In the genomic region with DNA sequence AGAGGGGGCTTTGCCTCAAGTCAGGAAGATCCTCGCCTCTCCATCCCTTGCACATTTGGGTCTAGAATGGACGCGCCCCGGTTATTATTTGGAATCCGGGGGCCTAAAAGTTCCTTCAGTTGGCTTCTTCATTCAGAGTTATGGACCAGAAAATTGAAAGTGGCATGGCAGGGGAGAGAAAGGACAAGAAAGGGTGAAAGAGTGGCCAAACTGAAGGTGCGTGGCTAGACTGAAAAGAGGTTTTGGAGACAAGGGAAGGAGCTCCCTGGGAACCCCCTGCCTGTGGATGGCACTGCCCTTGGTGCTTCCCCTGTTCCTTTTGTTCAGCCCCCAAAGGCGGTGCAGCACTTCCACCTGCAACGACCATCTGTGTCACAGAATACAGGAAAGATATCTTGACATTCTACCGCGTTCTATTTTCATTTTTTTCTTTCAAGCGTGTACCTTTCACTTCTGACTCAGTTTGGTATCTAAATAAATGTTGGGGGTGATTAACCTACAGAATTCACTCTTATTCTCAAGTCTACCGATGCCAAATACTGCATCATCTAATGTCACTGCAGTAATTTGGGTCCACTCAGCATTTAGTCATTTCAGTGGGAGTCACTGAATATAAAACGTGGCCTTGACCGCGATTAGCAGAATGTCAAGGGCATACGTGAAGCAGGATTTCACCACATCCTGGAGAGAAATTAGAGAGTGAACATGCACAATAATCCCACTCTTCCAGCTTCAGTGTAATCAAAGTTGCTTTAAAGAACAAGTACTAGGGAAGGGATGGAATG, we compare ENCODE assay signal across 8 cellular contexts.
DNase-seq lines count a peak whose midpoint lies in the region; ATAC-seq and TF ChIP-seq lines count a peak whose summit lies in the region.

No MANE protein-coding gene starts in this region.

- no peaks in the 10 kb centered on the region for H3K27me3 ChIP-seq in SK-N-SH (ENCODE audit: insufficient read depth)

- H3K4me2 ChIP-seq in SK-N-SH: peak overlapping the region; percentile 85

- no peak for TF ChIP-seq RAD21 in SK-N-SH (IDR thresholded peaks at IDR 0.05; ENCODE audit: low read length)

- no peaks in the 10 kb centered on the region for H3K9me2 ChIP-seq in SK-N-SH

- TF ChIP-seq EP300 in SK-N-SH (IDR thresholded peaks at IDR 0.05; ENCODE audit: borderline replicate concordance in 1 of 2, low read depth in 1 of 2, low read length in 1 of 2): no peak

- ATAC-seq in GM19395 (IDR thresholded peaks at IDR 0.05; ENCODE audit: unreplicated experiment) (no peak), HG03342 (IDR thresholded peaks at IDR 0.05; ENCODE audit: unreplicated experiment) (no peak)

- H2AFZ ChIP-seq in SK-N-SH (ENCODE audit: low read depth): peak overlapping the region; percentile 77

- TF ChIP-seq CTCF in SK-N-SH (IDR thresholded peaks at IDR 0.05) (no peak), nephron progenitor cell (IDR thresholded peaks at IDR 0.05) (no peak)

- H3K36me3 ChIP-seq in SK-N-SH (replicated peaks in 1 of 2; ENCODE audit: control insufficient read depth in 1 of 2, insufficient read depth in 2 of 2, low read length in 1 of 2): no peaks in the 10 kb centered on the region

- H3K79me2 ChIP-seq in SK-N-SH (ENCODE audit: insufficient read depth): peaks cover 34% of the 10 kb centered on the region

- H3K9me3 ChIP-seq in SK-N-SH: no peaks in the 10 kb centered on the region

- peak overlapping the region; percentile 62 for H3K9ac ChIP-seq in SK-N-SH

- H3K36me3 Mint-ChIP-seq in dendritic cell treated with granulocyte-macrophage colony-stimulating factor and Interleukin-4, amounts not matched to agents 40 ng/mL and 50 ng/mL, for 4 days (ENCODE audit: low read depth): no peaks in the 10 kb centered on the region
- no peaks in the 10 kb centered on the region for H3K36me3 Mint-ChIP-seq in nephron progenitor cell (ENCODE audit: low read depth)

- peak overlapping the region; percentile 69 for H3K27ac Mint-ChIP-seq in dendritic cell treated with granulocyte-macrophage colony-stimulating factor and Interleukin-4, amounts not matched to agents 40 ng/mL and 50 ng/mL, for 4 days
- no peak overlapping the region for H3K27ac Mint-ChIP-seq in nephron progenitor cell

- POLR2A ChIA-PET in SK-N-SH (lab: Yijun Ruan, JAX): no interaction called here

- H4K20me1 ChIP-seq in SK-N-SH (ENCODE audit: insufficient read depth): peaks cover 23% of the 10 kb centered on the region

- peak overlapping the region; percentile 72 for H3K4me3 Mint-ChIP-seq in dendritic cell treated with granulocyte-macrophage colony-stimulating factor and Interleukin-4, amounts not matched to agents 40 ng/mL and 50 ng/mL, for 4 days
- H3K4me3 Mint-ChIP-seq in nephron progenitor cell: peak overlapping the region; percentile 81

- peaks cover 32% of the 10 kb centered on the region for H3K4me1 Mint-ChIP-seq in dendritic cell treated with granulocyte-macrophage colony-stimulating factor and Interleukin-4, amounts not matched to agents 40 ng/mL and 50 ng/mL, for 4 days (ENCODE audit: low read depth)
- H3K4me1 Mint-ChIP-seq in nephron progenitor cell: peaks cover 81% of the 10 kb centered on the region

- H3K27me3 Mint-ChIP-seq in dendritic cell treated with granulocyte-macrophage colony-stimulating factor and Interleukin-4, amounts not matched to agents 40 ng/mL and 50 ng/mL, for 4 days: peaks cover 34% of the 10 kb centered on the region
- peaks cover 7% of the 10 kb centered on the region for H3K27me3 Mint-ChIP-seq in nephron progenitor cell (ENCODE audit: low read depth, poor library complexity)

- H3K27ac ChIP-seq in SK-N-SH (ENCODE audit: low read depth in 2 of 2, low read length in 1 of 2): peak overlapping the region in 1 of 2 experiments; percentile 68; a peak in 2 of 4 replicates

- H3F3A ChIP-seq in SK-N-SH (replicated peaks; ENCODE audit: insufficient read depth): no peaks in the 10 kb centered on the region

- CTCF ChIA-PET in SK-N-SH (lab: Yijun Ruan, JAX): interaction anchor here (0.7 to 1.5 kb wide), 4 partner anchors 23 to 161 kb away, joined by 3 to 5 read pairs (median 3); no protein-coding TSS in a partner anchor

- peak overlapping the region; percentile 61 to 77 for H3K4me3 ChIP-seq in SK-N-SH (ENCODE audit: low read depth in 2 of 2, low read length in 1 of 2)

- H3K4me1 ChIP-seq in SK-N-SH (ENCODE audit: control insufficient read depth in 1 of 2, insufficient read depth in 2 of 2, low read depth in 1 of 2, low read length in 1 of 2): peaks cover 10 to 14% of the 10 kb centered on the region in 2 experiments; a peak in 3 of 4 replicates

- DNase-seq in NCI-H748 (lab: John Stamatoyannopoulos, UW; ENCODE audit: unreplicated experiment): peak; percentile 46
- DNase-seq in NCI-H748 treated with DMSO at 0.1 percent for 48 hours (lab: John Stamatoyannopoulos, UW): no peak
- peak; percentile 34 for DNase-seq in SK-N-SH
- peak; percentile 15 for DNase-seq in nephron progenitor cell
- DNase-seq in SKM-1 treated with dmso at 0.1 percent for 144 hours (lab: John Stamatoyannopoulos, UW; ENCODE audit: unreplicated experiment): no peak

- 49% methylated on average over 16 of the region's 16 CpGs for WGBS in SK-N-SH (ENCODE audit: low lambda C conversion rate)

- no peaks in the 10 kb centered on the region for H3K9me3 Mint-ChIP-seq in dendritic cell treated with granulocyte-macrophage colony-stimulating factor and Interleukin-4, amounts not matched to agents 40 ng/mL and 50 ng/mL, for 4 days
- H3K9me3 Mint-ChIP-seq in nephron progenitor cell: no peaks in the 10 kb centered on the region

- intact Hi-C loops in dendritic cell treated with granulocyte-macrophage colony-stimulating factor and Interleukin-4, amounts not matched to agents 40 ng/mL and 50 ng/mL, for 4 days (cut with micrococcal nuclease): loop anchor here (5.0 kb wide), 1 partner anchor 37 kb away; no protein-coding TSS in a partner anchor

TF ChIP-seq in SK-N-SH, 30 proteins besides CTCF, POLR2A, EP300 and RAD21:
- TF ChIP-seq CHD2 (IDR thresholded peaks at IDR 0.05; ENCODE audit: low read length, partially characterized antibody): no peak
- TF ChIP-seq, protein P1, sequence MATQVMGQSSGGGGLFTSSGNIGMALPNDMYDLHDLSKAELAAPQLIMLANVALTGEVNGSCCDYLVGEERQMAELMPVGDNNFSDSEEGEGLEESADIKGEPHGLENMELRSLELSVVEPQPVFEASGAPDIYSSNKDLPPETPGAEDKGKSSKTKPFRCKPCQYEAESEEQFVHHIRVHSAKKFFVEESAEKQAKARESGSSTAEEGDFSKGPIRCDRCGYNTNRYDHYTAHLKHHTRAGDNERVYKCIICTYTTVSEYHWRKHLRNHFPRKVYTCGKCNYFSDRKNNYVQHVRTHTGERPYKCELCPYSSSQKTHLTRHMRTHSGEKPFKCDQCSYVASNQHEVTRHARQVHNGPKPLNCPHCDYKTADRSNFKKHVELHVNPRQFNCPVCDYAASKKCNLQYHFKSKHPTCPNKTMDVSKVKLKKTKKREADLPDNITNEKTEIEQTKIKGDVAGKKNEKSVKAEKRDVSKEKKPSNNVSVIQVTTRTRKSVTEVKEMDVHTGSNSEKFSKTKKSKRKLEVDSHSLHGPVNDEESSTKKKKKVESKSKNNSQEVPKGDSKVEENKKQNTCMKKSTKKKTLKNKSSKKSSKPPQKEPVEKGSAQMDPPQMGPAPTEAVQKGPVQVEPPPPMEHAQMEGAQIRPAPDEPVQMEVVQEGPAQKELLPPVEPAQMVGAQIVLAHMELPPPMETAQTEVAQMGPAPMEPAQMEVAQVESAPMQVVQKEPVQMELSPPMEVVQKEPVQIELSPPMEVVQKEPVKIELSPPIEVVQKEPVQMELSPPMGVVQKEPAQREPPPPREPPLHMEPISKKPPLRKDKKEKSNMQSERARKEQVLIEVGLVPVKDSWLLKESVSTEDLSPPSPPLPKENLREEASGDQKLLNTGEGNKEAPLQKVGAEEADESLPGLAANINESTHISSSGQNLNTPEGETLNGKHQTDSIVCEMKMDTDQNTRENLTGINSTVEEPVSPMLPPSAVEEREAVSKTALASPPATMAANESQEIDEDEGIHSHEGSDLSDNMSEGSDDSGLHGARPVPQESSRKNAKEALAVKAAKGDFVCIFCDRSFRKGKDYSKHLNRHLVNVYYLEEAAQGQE (IDR thresholded peaks at IDR 0.05; ENCODE audit: low read depth, low read length): 0 out of 2 replicates have a peak, but pooled peaks have one; percentile 9

Comparison
In these comparisons a context has a peak if more than half of its experiments do, and no peak if none do; other contexts are left out.
1. DNase-seq: peak in NCI-H748 (single experiment), SK-N-SH (single experiment) and nephron progenitor cell (single experiment); none in NCI-H748 treated with DMSO at 0.1 percent for 48 hours (single experiment) and SKM-1 treated with dmso at 0.1 percent for 144 hours (single experiment).